8 cellular contexts compared by ENCODE assay signal in the genomic region with DNA sequence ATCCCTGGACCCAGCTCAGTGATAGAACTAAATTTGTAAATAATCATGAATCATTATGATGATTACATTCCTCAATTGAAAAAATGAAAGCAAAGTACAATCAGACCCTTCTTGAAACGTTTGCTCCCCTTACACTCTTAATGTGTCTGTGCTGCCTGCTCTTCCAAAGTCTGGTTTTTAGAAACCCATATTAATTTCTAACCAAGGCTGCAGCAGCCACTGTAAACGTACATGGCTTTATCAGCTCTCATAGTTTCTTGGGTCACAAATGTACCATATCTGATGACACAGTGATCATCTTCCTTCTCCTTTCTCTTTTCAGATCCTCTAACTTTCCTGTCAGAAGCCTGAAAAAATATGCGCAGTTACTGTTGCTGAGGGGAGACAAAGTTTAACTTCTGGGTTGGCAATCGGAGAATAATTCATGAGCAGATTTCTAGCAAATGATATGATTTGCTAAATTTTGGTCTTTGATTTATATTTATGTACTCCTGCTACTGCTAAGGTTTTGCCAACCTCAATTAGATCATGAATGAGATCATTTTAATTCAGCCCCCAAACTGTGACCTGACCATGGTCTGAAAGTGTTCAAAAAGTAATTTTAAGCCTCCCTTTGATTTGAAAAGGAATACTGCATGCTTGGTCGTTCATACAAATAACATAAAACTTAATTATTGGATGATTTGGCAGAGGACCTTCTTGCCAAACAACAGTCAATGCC. TPM values are rescaled to one million over a fixed set of nuclear protein-coding genes. Genes with fewer than 3 reads are reported as not detected.
DNase-seq lines count a peak whose midpoint lies in the region; ATAC-seq and TF ChIP-seq lines count a peak whose summit lies in the region.
"Had no signal": no experiment of that assay in that cellular context is flagged by ENCODE, and none has a peak within 500 bp of the region (broad histone marks: within the 10 kb centered on the region; RNA-seq: fewer than 3 reads in every experiment).

No MANE protein-coding gene starts in this region.

- intact Hi-C loops in right lobe of liver (cut with DNase I): no loop called here

- no peaks in the 10 kb centered on the region for H3K27me3 ChIP-seq in Loucy (ENCODE audit: insufficient read depth, low read length, poor library complexity, severe bottlenecking)
- H3K27me3 ChIP-seq in right lobe of liver: no peaks in the 10 kb centered on the region
- H3K27me3 ChIP-seq in subcutaneous abdominal adipose tissue (ENCODE audit: control insufficient read depth in 5 of 5, insufficient read depth in 4 of 5, low read length in 5 of 5): no peaks in the 10 kb centered on the region

- DNase-seq in right lobe of liver (no peak), glomerular visceral epithelial cell (ENCODE audit: extremely low spot score) (no peak), GM19240 (ENCODE audit: insufficient read length, low spot score) (no peak)
- DNase-seq: activated naive CD8-positive, alpha-beta T cell treated with anti-CD3 and anti-CD28 coated beads, Interleukin-2, amount 10 ng/mL, durations not matched to agents 7 days and 5 days had no signal

- H3K4me3 ChIP-seq in Loucy (ENCODE audit: low read length, poor library complexity, severe bottlenecking) (no peak overlapping the region), right lobe of liver (no peak overlapping the region), subcutaneous abdominal adipose tissue (ENCODE audit: low read depth in 1 of 5, low read length in 5 of 5) (peak overlapping the region in 4 of 5 donors; percentile 7 to 51 (median 31))

- TF ChIP-seq POLR2A in right lobe of liver (IDR thresholded peaks at IDR 0.05): no peak

- peak in 3 of 4 donors; percentile 22 to 34 (median 25) for ATAC-seq in right lobe of liver
- ATAC-seq in GM21576 (IDR thresholded peaks at IDR 0.05; ENCODE audit: unreplicated experiment): no peak

- H3F3A ChIP-seq in Loucy (ENCODE audit: low read depth): no peaks in the 10 kb centered on the region

- TF ChIP-seq CTCF in Loucy (conservative IDR thresholded peaks at IDR 0.05; ENCODE audit: low read length): no peak
- TF ChIP-seq CTCF in right lobe of liver (IDR thresholded peaks at IDR 0.05): no peak

- H3K36me3 ChIP-seq in Loucy (ENCODE audit: insufficient read depth, low read length) (no peaks in the 10 kb centered on the region), right lobe of liver (no peaks in the 10 kb centered on the region), subcutaneous abdominal adipose tissue (ENCODE audit: control insufficient read depth in 5 of 5, insufficient read depth in 5 of 5, low read length in 5 of 5) (no peaks in the 10 kb centered on the region)

- H4K20me1 ChIP-seq in Loucy (ENCODE audit: insufficient read depth, low read length, poor library complexity, severe bottlenecking): peaks cover 25% of the 10 kb centered on the region

- H2AFZ ChIP-seq in Loucy (ENCODE audit: low read length): no peak overlapping the region

- peak overlapping the region; percentile 23 for H3K4me2 ChIP-seq in Loucy (ENCODE audit: low read depth, low read length, poor library complexity, severe bottlenecking)

- H3K27ac ChIP-seq in angular gyrus (ENCODE audit: low read depth, low read length): peak overlapping the region; percentile 99
- H3K27ac ChIP-seq in right lobe of liver: peak overlapping the region; percentile 8 to 62 (median 33)
- H3K27ac ChIP-seq in subcutaneous abdominal adipose tissue (ENCODE audit: low read depth, low read length): peak overlapping the region; percentile 98

- WGBS in right lobe of liver (ENCODE audit: insufficient coverage, low coverage, low lambda C conversion rate, missing lambda C conversion rate): 20% methylated on average over 5 of the region's 5 CpGs

- peaks cover 26% of the 10 kb centered on the region for H3K4me1 ChIP-seq in Loucy (ENCODE audit: insufficient read depth, low read length, poor library complexity, severe bottlenecking)
- H3K4me1 ChIP-seq in right lobe of liver: no peaks in the 10 kb centered on the region
- peaks cover 19 to 94% (median 90%) of the 10 kb centered on the region in 5 donors for H3K4me1 ChIP-seq in subcutaneous abdominal adipose tissue (ENCODE audit: control insufficient read depth in 5 of 5, insufficient read depth in 5 of 5, low read length in 5 of 5)

- H3K9me2 ChIP-seq in Loucy (replicated peaks; ENCODE audit: low read depth, low read length): no peaks in the 10 kb centered on the region

- H3K79me2 ChIP-seq in Loucy (ENCODE audit: insufficient read depth, low read length): peaks cover 76% of the 10 kb centered on the region

- H3K9ac ChIP-seq in Loucy (ENCODE audit: low read depth, low read length, poor library complexity, severe bottlenecking) (no peak overlapping the region), subcutaneous abdominal adipose tissue (ENCODE audit: low read length in 5 of 5) (peak overlapping the region in 4 of 5 donors; percentile 22 to 95 (median 56))

- H3K9me3 ChIP-seq in Loucy (ENCODE audit: insufficient read depth, low read depth, low read length): no peaks in the 10 kb centered on the region
- no peaks in the 10 kb centered on the region for H3K9me3 ChIP-seq in right lobe of liver
- H3K9me3 ChIP-seq in subcutaneous abdominal adipose tissue (ENCODE audit: control insufficient read depth in 5 of 5, low read length in 5 of 5): no peaks in the 10 kb centered on the region

RNA-seq across cellular contexts. Expression of a gene that starts 12.3 kb away (rescaled TPM):
- 10 to 100 TPM; 13.5 to 35.9 (median 21.7) TPM for total RNA-seq in right lobe of liver

Comparison
In these comparisons a context has a peak if more than half of its experiments do, and no peak if none do; other contexts are left out.
1. H3K4me3 ChIP-seq: peak in subcutaneous abdominal adipose tissue (4 of 5); none in Loucy (single experiment) and right lobe of liver (0 of 3).
2. H3K27ac ChIP-seq: peak in every context shown above with its lines; median percentile 99 in angular gyrus; 98 in subcutaneous abdominal adipose tissue; 33 in right lobe of liver.